ENCODE assay signal across 20 cellular contexts in the genomic region with DNA sequence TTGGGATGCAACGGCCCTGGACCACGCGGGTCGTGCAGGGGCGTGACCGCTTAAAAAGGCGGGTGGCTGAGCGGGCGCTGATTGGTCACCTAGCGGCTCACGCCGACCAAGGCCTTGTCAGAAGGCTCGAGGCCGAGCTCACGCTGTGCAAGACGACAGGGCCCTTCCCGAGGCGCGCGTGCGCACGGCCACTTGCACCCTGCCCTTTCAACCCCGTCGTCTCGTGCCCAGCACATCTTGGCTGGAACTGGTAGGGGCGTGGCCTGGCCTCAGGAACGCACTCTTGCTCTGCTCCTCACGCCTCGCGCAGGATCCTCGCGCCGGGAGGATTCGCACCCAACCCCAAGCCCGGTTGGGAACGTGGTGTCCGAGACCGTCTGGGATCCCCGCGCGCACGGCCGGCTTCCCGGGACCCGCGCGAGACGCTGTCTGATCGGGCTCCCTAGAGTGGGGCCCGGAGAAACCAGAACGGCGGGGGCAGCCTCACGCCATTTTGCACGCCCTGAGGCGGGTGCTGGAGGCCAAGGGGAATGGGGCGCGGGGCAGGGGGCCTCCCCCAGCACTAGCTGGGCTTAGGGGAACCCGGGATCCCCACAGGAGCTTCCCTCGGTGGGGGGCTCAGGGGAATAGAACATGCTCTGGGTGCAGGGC. TPM values are rescaled to one million over a fixed set of nuclear protein-coding genes. Genes with fewer than 3 reads are reported as not detected.
"Had no signal": no experiment of that assay in that cellular context is flagged by ENCODE, and none has a peak within 500 bp of the region (broad histone marks: within the 10 kb centered on the region; RNA-seq: fewer than 3 reads in every experiment).

Gene MEIOSIN, plus strand, starts transcription at position 280 of the 651 bp plus-strand sequence. CDS start 1,938 bp downstream, outside the sequence.

- DNase-seq: activated CD4-positive, alpha-beta T cell treated with anti-CD3 and anti-CD28 coated beads, Interleukin-2, amount 50 U/mL, for 1 hour; activated effector memory CD4-positive, alpha-beta T cell treated with anti-CD3 and anti-CD28 coated beads, Interleukin-2, amount 50 U/mL, for 16 hours; activated T-cell treated with anti-CD3 and anti-CD28 coated beads, Interleukin-2, amount 50 U/mL, for 24 hours; amniotic stem cell; body of pancreas; central memory CD4-positive, alpha-beta T cell; cortex of kidney; effector CD8-positive, alpha-beta T cell; hippocampal formation; kidney glomerular epithelial cell; stimulated activated CD4-positive, alpha-beta T cell treated with anti-CD3 and anti-CD28 coated beads, Interleukin-15, amount 100 ng/mL, for 24 hours; stimulated activated CD4-positive, alpha-beta T cell treated with anti-CD3 and anti-CD28 coated beads, Interleukin-4, amount 100 ng/mL, for 4 hours; T-helper 17 cell; thyroid gland had no signal

- H3K27ac Mint-ChIP-seq: activated T-cell treated with anti-CD3 and anti-CD28 coated beads, Interleukin-2, amount 50 U/mL, for 24 hours; mesothelial cell of epicardium; T-helper 17 cell had no signal

- H3K27ac ChIP-seq: body of pancreas, thyroid gland, vagina had no signal

- H3K4me3 ChIP-seq: body of pancreas, thyroid gland, vagina had no signal

- ATAC-seq: activated naive CD4-positive, alpha-beta T cell treated with anti-CD3 and anti-CD28 coated beads, Interleukin-2, amount 50 U/mL, for 72 hours; body of pancreas; T-helper 17 cell had no signal

- H3K36me3 ChIP-seq: thyroid gland, vagina had no signal

- H3K27me3 ChIP-seq: body of pancreas, thyroid gland, vagina had no signal

- H3K9me3 ChIP-seq: body of pancreas, thyroid gland, vagina had no signal

- H3K9me3 Mint-ChIP-seq: activated naive CD4-positive, alpha-beta T cell treated with anti-CD3 and anti-CD28 coated beads, Interleukin-2, amount 50 U/mL, for 72 hours; activated T-cell treated with anti-CD3 and anti-CD28 coated beads, Interleukin-2, amount 50 U/mL, for 24 hours; mesothelial cell of epicardium had no signal

- H3K27me3 Mint-ChIP-seq: activated T-cell treated with anti-CD3 and anti-CD28 coated beads, Interleukin-2, amount 50 U/mL, for 24 hours had no signal

- H3K4me3 Mint-ChIP-seq: activated T-cell treated with anti-CD3 and anti-CD28 coated beads, Interleukin-2, amount 50 U/mL, for 24 hours; mesothelial cell of epicardium; T-helper 17 cell had no signal

- H3K36me3 Mint-ChIP-seq: mesothelial cell of epicardium had no signal

RNA-seq across cellular contexts. Expression of gene MEIOSIN, which starts in this region (rescaled TPM):
- total RNA-seq: body of pancreas, epithelial cell of proximal tubule, lower leg skin, mesothelial cell of epicardium, omental fat pad, T-helper 17 cell, thyroid gland, vagina had no signal
